ENCODE assay signal across 26 cellular contexts in the genomic region with DNA sequence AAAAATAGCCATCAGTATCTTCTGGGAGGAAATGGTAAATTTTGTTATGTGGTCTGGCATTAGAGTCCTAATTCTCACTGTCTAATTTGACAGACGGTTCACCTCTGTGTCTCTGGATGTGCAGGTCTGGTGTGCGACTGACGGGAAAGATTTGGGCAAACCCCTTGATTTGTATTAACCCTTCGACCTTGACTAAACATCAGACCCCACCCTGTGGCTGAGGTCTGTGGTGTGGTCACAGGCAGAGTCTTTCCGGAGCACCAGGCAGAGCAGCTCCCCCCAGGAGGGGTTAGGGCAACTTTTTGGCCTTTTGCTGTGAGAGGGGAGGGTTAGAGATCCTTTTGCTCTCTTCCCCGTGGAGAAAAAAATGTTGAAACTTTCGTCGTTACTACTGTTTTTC. TPM values are rescaled to one million over a fixed set of nuclear protein-coding genes. Genes with fewer than 3 reads are reported as not detected.
DNase-seq lines count a peak whose midpoint lies in the region; ATAC-seq and TF ChIP-seq lines count a peak whose summit lies in the region.
"Had no signal": no experiment of that assay in that cellular context is flagged by ENCODE, and none has a peak within 500 bp of the region (broad histone marks: within the 10 kb centered on the region; RNA-seq: fewer than 3 reads in every experiment).

No MANE protein-coding gene starts in this region.

- H3F3A ChIP-seq in GM23248 (ENCODE audit: insufficient read depth) (peaks cover 89% of the 10 kb centered on the region), SK-N-SH (replicated peaks; ENCODE audit: insufficient read depth) (peaks cover 6% of the 10 kb centered on the region)

- H3K4me2 ChIP-seq in GM23248 (ENCODE audit: unreplicated experiment) (peak overlapping the region; percentile 91), mesenchymal stem cell (ENCODE audit: low read length, poor library complexity, severe bottlenecking) (no peak overlapping the region), SK-N-SH (no peak overlapping the region)

- H3K4me3 ChIP-seq in GM23248 (peak overlapping the region; percentile 98), ascending aorta (peak overlapping the region in 1 of 2 donors; percentile 48), mesenchymal stem cell (ENCODE audit: insufficient read depth in 1 of 2, low read depth in 1 of 2, low read length in 2 of 2) (peak overlapping the region in 1 of 2 experiments; percentile 98), SK-N-SH (ENCODE audit: low read depth in 2 of 2, low read length in 1 of 2) (no peak overlapping the region)
- H3K4me3 ChIP-seq: body of pancreas had no signal

- H4K8ac ChIP-seq in mesenchymal stem cell (ENCODE audit: low read length), result no peak overlapping the region

- TF ChIP-seq RAD21 in SK-N-SH (IDR thresholded peaks at IDR 0.05; ENCODE audit: low read length), result no peak

- H2AFZ ChIP-seq in GM23248 (no peak overlapping the region), mesenchymal stem cell (ENCODE audit: low read depth, low read length) (no peak overlapping the region), SK-N-SH (ENCODE audit: low read depth) (no peak overlapping the region)

- ATAC-seq in HG03280 (IDR thresholded peaks at IDR 0.05; ENCODE audit: unreplicated experiment), result no peak
- ATAC-seq: body of pancreas, right cardiac atrium had no signal

- H3K9me2 ChIP-seq in GM23248 (ENCODE audit: insufficient read depth) (no peaks in the 10 kb centered on the region), SK-N-SH (no peaks in the 10 kb centered on the region)

- H4K20me1 ChIP-seq in GM23248 (ENCODE audit: insufficient read depth) (no peaks in the 10 kb centered on the region), SK-N-SH (ENCODE audit: insufficient read depth) (no peaks in the 10 kb centered on the region)

- in situ Hi-C loops in GM23248 (cut with MboI), result no loop called here

- H3K9me3 ChIP-seq in GM23248 (ENCODE audit: low read depth), result no peaks in the 10 kb centered on the region
- no peaks in the 10 kb centered on the region for H3K9me3 ChIP-seq in ascending aorta
- no peaks in the 10 kb centered on the region for H3K9me3 ChIP-seq in mesenchymal stem cell (ENCODE audit: control insufficient read depth, low read length)
- no peaks in the 10 kb centered on the region for H3K9me3 ChIP-seq in SK-N-SH
- H3K9me3 ChIP-seq: body of pancreas had no signal

- WGBS in GM23248 (ENCODE audit: low coverage in 1 of 2, low lambda C conversion rate in 2 of 2, missing lambda C conversion rate in 2 of 2), 2 experiments, result 0 to 1% methylated on average over 8 of the region's 8 CpGs
- WGBS in mesenchymal stem cell, result 88% methylated on average over 1 of the region's 8 CpGs
- 83% methylated on average over 8 of the region's 8 CpGs for WGBS in SK-N-SH (ENCODE audit: low lambda C conversion rate)

- H2BK15ac ChIP-seq in mesenchymal stem cell (ENCODE audit: low read depth, poor library complexity, severe bottlenecking), result no peak overlapping the region

- H2BK12ac ChIP-seq in mesenchymal stem cell (ENCODE audit: low read length in 2 of 2), result no peak overlapping the region

- peaks cover 100% of the 10 kb centered on the region for H3K79me2 ChIP-seq in GM23248 (ENCODE audit: insufficient read depth)
- peaks cover 11% of the 10 kb centered on the region for H3K79me2 ChIP-seq in SK-N-SH (ENCODE audit: insufficient read depth)

- no peak overlapping the region for H4K91ac ChIP-seq in mesenchymal stem cell (ENCODE audit: low read length)

- H3K4ac ChIP-seq in mesenchymal stem cell (ENCODE audit: low read depth in 1 of 2, low read length in 2 of 2), result peak overlapping the region in 1 of 2 experiments; percentile 54

- no peak for TF ChIP-seq EP300 in SK-N-SH (IDR thresholded peaks at IDR 0.05; ENCODE audit: borderline replicate concordance in 1 of 2, low read depth in 1 of 2, low read length in 1 of 2)

- CTCF ChIA-PET in SK-N-SH (lab: Yijun Ruan, JAX), result no interaction called here

- H3K9ac ChIP-seq in GM23248, result peak overlapping the region; percentile 97
- peak overlapping the region; percentile 99 for H3K9ac ChIP-seq in mesenchymal stem cell (ENCODE audit: low read length)
- H3K9ac ChIP-seq in SK-N-SH, result no peak overlapping the region

- peak; percentile 48 for DNase-seq in GM23248
- no peak for DNase-seq in ascending aorta (ENCODE audit: low spot score in 2 of 2)
- DNase-seq in mesenchymal stem cell, result no peak
- peak; percentile 18 for DNase-seq in ureter (ENCODE audit: low spot score)
- DNase-seq in activated CD4-positive, CD25-positive, alpha-beta regulatory T cell (lab: John Stamatoyannopoulos, UW), result no peak
- DNase-seq in SK-N-SH, result no peak
- DNase-seq: activated CD4-positive, alpha-beta T cell treated with anti-CD3 and anti-CD28 coated beads, Interleukin-2, amount 50 U/mL, for 1 hour; activated CD8-positive, alpha-beta memory T cell treated with anti-CD3 and anti-CD28 coated beads, Interleukin-2, amount 50 U/mL, for 4 hours; activated naive CD8-positive, alpha-beta T cell treated with anti-CD3 and anti-CD28 coated beads for 36 hours; AML-193; body of pancreas; DMS79; erythroblast; glutamatergic neuron; KBM-7; naive B cell; NCI-H1694 treated with DMSO at 0.1 percent for 48 hours; NCI-H69; occipital lobe; right cardiac atrium; stimulated activated CD4-positive, alpha-beta T cell treated with anti-CD3 and anti-CD28 coated beads, Interleukin-15, amount 100 ng/mL, for 24 hours; substantia nigra; WERI-Rb-1 had no signal

- no peaks in the 10 kb centered on the region for H3K79me1 ChIP-seq in mesenchymal stem cell (replicated peaks; ENCODE audit: low read length, poor library complexity, severe bottlenecking)

- TF ChIP-seq CTCF in ascending aorta (IDR thresholded peaks at IDR 0.05) (no peak), SK-N-SH (IDR thresholded peaks at IDR 0.05) (no peak)

- H3K36me3 ChIP-seq in GM23248 (ENCODE audit: low read depth) (peaks cover 66% of the 10 kb centered on the region), ascending aorta (peaks cover 0 to 3% of the 10 kb centered on the region in 2 donors), mesenchymal stem cell (ENCODE audit: control insufficient read depth in 1 of 2, insufficient read depth in 2 of 2, low read depth in 1 of 2, low read length in 2 of 2) (peaks cover 0 to 70% of the 10 kb centered on the region in 2 experiments), SK-N-SH (replicated peaks in 1 of 2; ENCODE audit: control insufficient read depth in 1 of 2, insufficient read depth in 2 of 2, low read length in 1 of 2) (peaks cover 0 to 3% of the 10 kb centered on the region in 2 experiments)
- H3K36me3 ChIP-seq: WERI-Rb-1 had no signal

- no peak overlapping the region for H2BK120ac ChIP-seq in mesenchymal stem cell (ENCODE audit: low read depth, low read length)

- H3K4me1 ChIP-seq in GM23248 (ENCODE audit: insufficient read depth) (peaks cover 46% of the 10 kb centered on the region), ascending aorta (peaks cover 0 to 10% of the 10 kb centered on the region in 2 donors), mesenchymal stem cell (ENCODE audit: control insufficient read depth, insufficient read depth, low read depth, low read length) (peaks cover under 1% of the 10 kb centered on the region), SK-N-SH (ENCODE audit: control insufficient read depth in 1 of 2, insufficient read depth in 2 of 2, low read depth in 1 of 2, low read length in 1 of 2) (no peaks in the 10 kb centered on the region)
- H3K4me1 ChIP-seq: body of pancreas had no signal

- H3K14ac ChIP-seq in mesenchymal stem cell (ENCODE audit: low read length in 2 of 2), result no peak overlapping the region

- no peak overlapping the region for H3K18ac ChIP-seq in mesenchymal stem cell (ENCODE audit: low read depth in 1 of 2, low read length in 2 of 2)

- intact Hi-C loops in ascending aorta (cut with DNase I), result no loop called here

- POLR2A ChIA-PET in SK-N-SH (lab: Yijun Ruan, JAX), result no interaction called here

- no peak overlapping the region for H2BK5ac ChIP-seq in mesenchymal stem cell (ENCODE audit: low read depth, low read length, poor library complexity, severe bottlenecking)

- H3K23ac ChIP-seq in mesenchymal stem cell (ENCODE audit: low read length in 2 of 2), result no peak overlapping the region

- H3K27ac ChIP-seq in GM23248 (peak overlapping the region; percentile 96), ascending aorta (peak overlapping the region; percentile 34 to 35), mesenchymal stem cell (ENCODE audit: low read length, poor library complexity, severe bottlenecking) (no peak overlapping the region), SK-N-SH (ENCODE audit: low read depth in 2 of 2, low read length in 1 of 2) (no peak overlapping the region)
- H3K27ac ChIP-seq: body of pancreas, RWPE1, WERI-Rb-1 had no signal

- no peak overlapping the region for H2AK5ac ChIP-seq in mesenchymal stem cell (ENCODE audit: low read length, severe bottlenecking)

- H3K27me3 ChIP-seq in GM23248 (replicated peaks; ENCODE audit: insufficient read depth), result no peaks in the 10 kb centered on the region
- no peaks in the 10 kb centered on the region for H3K27me3 ChIP-seq in ascending aorta
- peaks cover 0 to 39% of the 10 kb centered on the region in 2 experiments for H3K27me3 ChIP-seq in mesenchymal stem cell (ENCODE audit: control insufficient read depth in 1 of 2, insufficient read depth in 1 of 2, low read length in 2 of 2)
- no peaks in the 10 kb centered on the region for H3K27me3 ChIP-seq in SK-N-SH (ENCODE audit: insufficient read depth)

TF ChIP-seq in SK-N-SH, 30 proteins besides CTCF, POLR2A, EP300 and RAD21 (continues in another document):
- no peak for TF ChIP-seq MXI1 (IDR thresholded peaks at IDR 0.05; ENCODE audit: low read depth, low read length)
- TF ChIP-seq SMC3 (IDR thresholded peaks at IDR 0.05; ENCODE audit: low read depth, low read length), result no peak
- TF ChIP-seq SIN3A (IDR thresholded peaks at IDR 0.05; ENCODE audit: borderline replicate concordance, low read depth, low read length), result no peak
- TF ChIP-seq JUND (IDR thresholded peaks at IDR 0.05), result no peak
- no peak for TF ChIP-seq ELF1 (IDR thresholded peaks at IDR 0.05)
- no peak for TF ChIP-seq TAF1 (IDR thresholded peaks at IDR 0.05; ENCODE audit: borderline replicate concordance, low read depth, low read length)
- TF ChIP-seq GABPA (IDR thresholded peaks at IDR 0.05; ENCODE audit: low read depth), result no peak
- no peak for TF ChIP-seq TEAD4 (IDR thresholded peaks at IDR 0.05; ENCODE audit: borderline replicate concordance, insufficient read depth)
- TF ChIP-seq YY1 (IDR thresholded peaks at IDR 0.05; ENCODE audit: low read depth), result no peak
- TF ChIP-seq RFX5 (IDR thresholded peaks at IDR 0.05; ENCODE audit: low read length), result no peak

RNA-seq across cellular contexts. Expression of gene TWIST2, which starts 6.4 kb away (rescaled TPM):
- 467 and 544 TPM in 2 replicates for total RNA-seq in GM23248 (2014; rRNA removed; shearing (Covaris generic))
- polyA plus RNA-seq in GM23248 (2016; fragmentation: Nextera tagmentation; extraction: Ambion mirVana) (248 and 253 TPM in 2 replicates), SK-N-SH (2012; rRNA removed) (10.2 and 19.5 TPM in 2 replicates)
- total RNA-seq in ascending aorta (108 TPM), ureter (12.9 TPM)
- 11.1 TPM for polyA plus RNA-seq in mesenchymal stem cell (2013, experiment 1 of 2)
- 11.7 TPM for polyA plus RNA-seq in mesenchymal stem cell (2013, experiment 2 of 2)
- polyA plus RNA-seq in SK-N-SH (2012; cell fraction: cytosol; rRNA removed), result 11.9 and 18.3 TPM in 2 replicates
- 7.8 and 10.7 TPM in 2 replicates for polyA plus RNA-seq in SK-N-SH (2012; cell fraction: nucleus; rRNA removed)
- total RNA-seq: activated naive CD8-positive, alpha-beta T cell treated with anti-CD3 and anti-CD28 coated beads for 36 hours; activated T-helper 2 cell treated with anti-CD3 and anti-CD28 coated beads, Interferon-gamma antibody, Interleukin-2, Interleukin-4, amounts not matched to agents 10 μg/mL and 5 μg/mL and 100 μg/mL, durations not matched to agents 14 hours and 24 hours and 36 hours had no signal

Comparison
In these comparisons a context has a peak if more than half of its experiments do, and no peak if none do; other contexts are left out.
1. DNase-seq: peak in GM23248 (single experiment) and ureter (single experiment); none in ascending aorta (0 of 2), mesenchymal stem cell (single experiment), activated CD4-positive, CD25-positive, alpha-beta regulatory T cell (0 of 4) and SK-N-SH (single experiment).
2. H3K27ac ChIP-seq: peak in GM23248 (single experiment) and ascending aorta (2 of 2); none in mesenchymal stem cell (single experiment) and SK-N-SH (0 of 2).